ENCODE assay signal across 27 cellular contexts in genomic region chr1:102185260-102185659, GRCh38.
"Had no signal": no experiment of that assay in that cellular context is flagged by ENCODE, and none has a peak within 500 bp of the region (broad histone marks: within the 10 kb centered on the region; RNA-seq: fewer than 3 reads in every experiment).

No MANE protein-coding gene starts in this region.

- H3K4me1 ChIP-seq: stomach, suprapubic skin, testis, thyroid gland, tibial artery, tibial nerve, transverse colon, upper lobe of left lung, upper lobe of right lung, uterus, vagina had no signal

- H3K27ac ChIP-seq: stomach, suprapubic skin, testis, thoracic aorta, thyroid gland, tibial artery, tibial nerve, transverse colon, upper lobe of left lung, upper lobe of right lung, uterus, vagina had no signal

- ATAC-seq: stimulated activated effector memory CD8-positive, alpha-beta T cell treated with anti-CD3 and anti-CD28 coated beads, Interleukin-12 subunit alpha, Interleukin-12 subunit beta, amount 100 ng/mL, for 72 hours; stimulated activated memory B cell treated with anti-CD40 and anti-IgM and Interleukin-4, amounts not matched to agents 10 μg/mL and 1 μg/mL and 100 μg/mL, for 72 hours; stimulated activated naive B cell treated with anti-CD40 and anti-IgM and Interleukin-4, amounts not matched to agents 10 μg/mL and 1 μg/mL and 100 μg/mL, for 72 hours; stimulated activated naive CD8-positive, alpha-beta T cell treated with anti-CD3 and anti-CD28 coated beads, Interleukin-15, amount 100 ng/mL, for 72 hours; stimulated activated naive CD8-positive, alpha-beta T cell treated with anti-CD3 and anti-CD28 coated beads, Interleukin-15, Interleukin-2, amounts not matched to agents 100 U/mL and 50 U/mL, for 24 hours; upper lobe of right lung had no signal

- FAIRE-seq: urothelium cell line had no signal

- H3K9me3 ChIP-seq: stomach, suprapubic skin, testis, thoracic aorta, thyroid gland, tibial artery, tibial nerve, transverse colon, upper lobe of left lung, upper lobe of right lung, uterus, vagina had no signal

- H3K27me3 ChIP-seq: stomach, suprapubic skin, testis, thyroid gland, tibial artery, tibial nerve, transverse colon, upper lobe of left lung, upper lobe of right lung, uterus, vagina had no signal

- H3K4me3 ChIP-seq: stomach, suprapubic skin, testis, thoracic aorta, thyroid gland, tibial artery, tibial nerve, transverse colon, upper lobe of left lung, upper lobe of right lung, uterus, vagina had no signal

- H3K36me3 ChIP-seq: stomach, suprapubic skin, thoracic aorta, thyroid gland, tibial artery, tibial nerve, transverse colon, upper lobe of left lung, upper lobe of right lung, uterus, vagina had no signal

- DNase-seq: stimulated activated CD4-positive, alpha-beta T cell treated with anti-CD3 and anti-CD28 coated beads, Interleukin-2, amount 100 ng/mL, for 48 hours; stimulated activated CD4-positive, alpha-beta T cell treated with anti-CD3 and anti-CD28 coated beads, Interleukin-4, amount 100 ng/mL, for 1 hour; stimulated activated CD4-positive, alpha-beta T cell treated with anti-CD3 and anti-CD28 coated beads, Interleukin-4, amount 100 ng/mL, for 24 hours; stimulated activated CD4-positive, alpha-beta T cell treated with anti-CD3 and anti-CD28 coated beads, Interleukin-4, amount 100 ng/mL, for 4 hours; stimulated activated CD8-positive, alpha-beta memory T cell treated with anti-CD3 and anti-CD28 coated beads, Interleukin-4, amount 100 ng/mL, for 48 hours; stimulated activated naive B cell treated with anti-CD40 and anti-IgM and Interleukin-4, amounts not matched to agents 10 μg/mL and 1 μg/mL and 100 μg/mL, for 72 hours; stimulated activated naive CD4-positive, alpha-beta T cell; stimulated activated naive CD4-positive, alpha-beta T cell treated with Interleukin-2 at 50 U/mL for 16 hours; stimulated activated naive CD8-positive, alpha-beta T cell treated with anti-CD3 and anti-CD28 coated beads, Interleukin-15, amount 100 ng/mL, for 72 hours; stimulated activated naive CD8-positive, alpha-beta T cell treated with anti-CD3 and anti-CD28 coated beads, Interleukin-15, Interleukin-2, amounts not matched to agents 100 U/mL and 50 U/mL, for 24 hours; stomach; substantia nigra; testis; thyroid gland; tibial artery; transverse colon; trophoblast cell; upper lobe of left lung; upper lobe of right lung; uterus had no signal
